ENCODE assay signal across 15 cellular contexts in genomic region chr3:133674290-133674912, GRCh38. TPM values are rescaled to one million over a fixed set of nuclear protein-coding genes. Genes with fewer than 3 reads are reported as not detected.
A peak's percentile ranks its signal among the peaks of the same experiment; 100 is the strongest.
DNase-seq lines count a peak whose midpoint lies in the region; ATAC-seq and TF ChIP-seq lines count a peak whose summit lies in the region.
"Had no signal": no experiment of that assay in that cellular context is flagged by ENCODE, and none has a peak within 500 bp of the region (broad histone marks: within the 10 kb centered on the region; RNA-seq: fewer than 3 reads in every experiment).

No MANE protein-coding gene starts in this region.

- no peaks in the 10 kb centered on the region for H3K36me3 Mint-ChIP-seq in CD14-positive monocyte

- peak overlapping the region; percentile 46; the same call in 1 of the 2 replicates for H3K9ac ChIP-seq in ES-I3 (ENCODE audit: low read depth, low read length)
- no peak overlapping the region for H3K9ac ChIP-seq in HUES48 (ENCODE audit: low read depth, low read length)

- POLR2A ChIA-PET in RWPE1 (lab: Yijun Ruan, JAX; ENCODE audit: low non-redundant PET): no interaction called here

- H3K4me1 Mint-ChIP-seq in CD14-positive monocyte: peaks cover 5% of the 10 kb centered on the region
- H3K4me1 Mint-ChIP-seq: activated T-helper 17 cell treated with anti-CD3 and anti-CD28 coated beads, Interleukin-2, amount 50 U/mL, for 72 hours had no signal

- no peaks in the 10 kb centered on the region for H3K4me1 ChIP-seq in ES-I3 (ENCODE audit: insufficient read depth, low read length)
- H3K4me1 ChIP-seq in HUES48 (ENCODE audit: control insufficient read depth, insufficient read depth, low read length): peaks cover 3% of the 10 kb centered on the region; the same call in 1 of the 2 replicates
- H3K4me1 ChIP-seq in foreskin keratinocyte: no peaks in the 10 kb centered on the region

- H3K27me3 ChIP-seq in HUES48 (ENCODE audit: control insufficient read depth, insufficient read depth, low read length): peaks cover 29% of the 10 kb centered on the region
- peaks cover 55% of the 10 kb centered on the region for H3K27me3 ChIP-seq in foreskin keratinocyte

- peaks cover 0 to 14% (median 3%) of the 10 kb centered on the region in 7 donors for H3K9me3 Mint-ChIP-seq in CD14-positive monocyte
- H3K9me3 Mint-ChIP-seq: activated T-helper 17 cell treated with anti-CD3 and anti-CD28 coated beads, Interleukin-2, amount 50 U/mL, for 72 hours had no signal

- intact Hi-C loops in CD14-positive monocyte (cut with micrococcal nuclease): no loop called here

- H3K36me3 ChIP-seq in ES-I3 (ENCODE audit: insufficient read depth, low read length) (no peaks in the 10 kb centered on the region), HUES48 (ENCODE audit: control insufficient read depth, insufficient read depth, low read length) (no peaks in the 10 kb centered on the region)
- H3K36me3 ChIP-seq: suprapubic skin had no signal

- CTCF ChIA-PET in RWPE1 (lab: Yijun Ruan, JAX): no interaction called here

- H3K27ac ChIP-seq in HUES48 (ENCODE audit: low read depth, low read length) (no peak overlapping the region), foreskin keratinocyte (no peak overlapping the region), RWPE1 (no peak overlapping the region)
- H3K27ac ChIP-seq: SK-N-MC, suprapubic skin had no signal

- ATAC-seq in foreskin keratinocyte (peak; percentile 56), GM19452 (IDR thresholded peaks at IDR 0.05; ENCODE audit: unreplicated experiment) (no peak)
- ATAC-seq: activated CD4-positive, CD25-positive, alpha-beta regulatory T cell treated with anti-CD3 and anti-CD28 coated beads, Interleukin-2, amount 50 U/mL, for 24 hours; activated T-helper 17 cell treated with anti-CD3 and anti-CD28 coated beads, Interleukin-2, amount 50 U/mL, for 72 hours had no signal

- peak overlapping the region; percentile 58 for H3K4me3 ChIP-seq in HUES48 (ENCODE audit: low read depth, low read length)
- H3K4me3 ChIP-seq: SK-N-MC, suprapubic skin had no signal

- TF ChIP-seq CTCF in foreskin keratinocyte (conservative IDR thresholded peaks at IDR 0.05) (no peak), CD14-positive monocyte (IDR thresholded peaks at IDR 0.05) (no peak), RWPE1 (conservative IDR thresholded peaks at IDR 0.05; ENCODE audit: low read depth) (no peak)

- peak overlapping the region in 1 of 2 donors; percentile 75 for H3K4me3 Mint-ChIP-seq in CD14-positive monocyte
- H3K4me3 Mint-ChIP-seq: activated T-helper 17 cell treated with anti-CD3 and anti-CD28 coated beads, Interleukin-2, amount 50 U/mL, for 72 hours had no signal

- DNase-seq in foreskin keratinocyte (no peak), occipital lobe (lab: John Stamatoyannopoulos, UW) (peak; percentile 16), CD14-positive monocyte (ENCODE audit: low spot score) (no peak), RWPE1 (ENCODE audit: low spot score) (no peak), DMS114 treated with DMSO at 0.1 percent for 48 hours (lab: John Stamatoyannopoulos, UW; ENCODE audit: unreplicated experiment) (no peak)
- DNase-seq: central memory CD4-positive, alpha-beta T cell; NCI-H1105 treated with DMSO at 0.1 percent for 48 hours; NCI-H748 treated with DMSO at 0.1 percent for 48 hours had no signal

- no peak overlapping the region for H3K27ac Mint-ChIP-seq in CD14-positive monocyte
- H3K27ac Mint-ChIP-seq: activated T-helper 17 cell treated with anti-CD3 and anti-CD28 coated beads, Interleukin-2, amount 50 U/mL, for 72 hours had no signal

- peaks cover 43 to 65% (median 49%) of the 10 kb centered on the region in 3 donors for H3K27me3 Mint-ChIP-seq in CD14-positive monocyte (ENCODE audit: low read depth in 3 of 3)

- H3K9me3 ChIP-seq in ES-I3 (ENCODE audit: control insufficient read depth, insufficient read depth, low read length) (no peaks in the 10 kb centered on the region), HUES48 (ENCODE audit: control insufficient read depth, insufficient read depth, low read length) (no peaks in the 10 kb centered on the region)
- H3K9me3 ChIP-seq: suprapubic skin had no signal

RNA-seq across cellular contexts. Expression of gene TOPBP1, which starts 12.7 kb away (rescaled TPM):
- total RNA-seq in foreskin keratinocyte (42.5 and 46.0 TPM in 2 replicates), occipital lobe (47.9 TPM)
- polyA plus RNA-seq in foreskin keratinocyte (9.7 and 15.4 TPM in 2 replicates), CD14-positive monocyte (1 to 10 TPM; 4.9 to 7.0 TPM)
